In the genomic region with DNA sequence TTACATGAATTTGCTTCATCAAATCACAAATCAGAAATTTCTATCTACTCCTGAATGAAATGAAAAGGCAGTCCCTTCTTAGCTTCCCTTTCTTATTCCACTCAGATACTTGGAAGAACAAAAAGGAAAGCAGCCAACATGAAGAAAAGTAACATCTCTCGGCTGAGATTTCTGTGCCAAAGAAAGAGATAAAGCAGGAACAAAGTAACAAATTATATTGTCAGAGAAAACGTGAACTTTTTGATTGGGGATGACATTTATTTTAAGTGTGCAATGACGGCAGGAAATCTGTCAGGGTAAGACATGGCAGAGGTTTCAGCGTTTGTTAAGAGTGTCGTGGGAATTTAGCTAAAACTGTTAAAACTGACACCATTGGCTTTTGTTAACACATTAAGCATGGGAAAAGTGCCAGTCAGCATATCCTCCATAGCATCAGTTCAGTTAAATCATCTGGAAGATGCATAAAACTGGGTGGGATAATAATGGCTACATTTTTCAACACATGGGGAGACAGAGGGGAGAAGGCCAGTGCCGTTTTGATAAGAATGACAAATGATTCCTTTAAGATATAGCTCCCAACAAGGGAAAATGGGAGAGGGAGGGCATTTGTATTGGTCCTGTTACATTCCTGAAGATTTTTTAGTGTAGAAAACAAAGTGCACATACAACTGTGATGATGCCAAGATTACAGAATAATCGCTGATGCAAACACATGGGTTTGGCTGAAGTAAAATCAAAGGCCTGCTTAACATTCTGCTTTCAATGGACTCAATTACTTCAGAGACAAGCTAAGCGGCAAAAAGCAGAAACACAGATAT, we compare ENCODE assay signal across 22 cellular contexts.
A peak's percentile ranks its signal among the peaks of the same experiment; 100 is the strongest.
DNase-seq lines count a peak whose midpoint lies in the region; ATAC-seq, FAIRE-seq and TF ChIP-seq lines count a peak whose summit lies in the region.
"Had no signal": no experiment of that assay in that cellular context is flagged by ENCODE, and none has a peak within 500 bp of the region (broad histone marks: within the 10 kb centered on the region; RNA-seq: fewer than 3 reads in every experiment).

No MANE protein-coding gene starts in this region.

- no peaks in the 10 kb centered on the region for H3K4me1 Mint-ChIP-seq in CD4-positive, alpha-beta T cell (ENCODE audit: low read depth)
- H3K4me1 Mint-ChIP-seq: CD8-positive, alpha-beta memory T cell had no signal

- no peaks in the 10 kb centered on the region for H3K27me3 Mint-ChIP-seq in CD4-positive, alpha-beta T cell

- in situ Hi-C loops in K562 (cut with MboI) (no loop called here), HepG2 (cut with HindIII; ENCODE audit: extremely low pct_ligation_motif_present, low pct_unique_long_range_greater_than_20kb) (no loop called here)

- TF ChIP-seq POLR2A in K562 (conservative IDR thresholded peaks at IDR 0.05) (no peak), HepG2 (IDR thresholded peaks at IDR 0.05; ENCODE audit: insufficient read depth in 1 of 2, low read depth in 2 of 2, low read length in 2 of 2) (no peak), suprapubic skin (IDR thresholded peaks at IDR 0.05) (no peak)

- POLR2A ChIA-PET in K562 (lab: Yijun Ruan, JAX) (no interaction called here), HepG2 (lab: Yijun Ruan, JAX) (no interaction called here)
- POLR2A ChIA-PET in CD4-positive, alpha-beta T cell (lab: Charles Lee) = no interaction called here

- no peak overlapping the region for H3K4me3 Mint-ChIP-seq in CD4-positive, alpha-beta T cell
- H3K4me3 Mint-ChIP-seq: CD8-positive, alpha-beta memory T cell; H9 had no signal

- no peak overlapping the region for H2AFZ ChIP-seq in K562 (ENCODE audit: low read depth, low read length)
- no peak overlapping the region for H2AFZ ChIP-seq in HepG2 (ENCODE audit: low read length)

- H3K79me2 ChIP-seq in K562 (ENCODE audit: control insufficient read depth, insufficient read depth, low read length) (no peaks in the 10 kb centered on the region), HepG2 (ENCODE audit: insufficient read depth, low read length) (no peaks in the 10 kb centered on the region)

- H3K9me3 ChIP-seq in K562 (replicated peaks; ENCODE audit: control insufficient read depth, insufficient read depth, low read depth, low read length) (no peaks in the 10 kb centered on the region), HepG2 (ENCODE audit: low read length) (no peaks in the 10 kb centered on the region), suprapubic skin (no peaks in the 10 kb centered on the region)
- H3K9me3 ChIP-seq in CD4-positive, alpha-beta T cell (ENCODE audit: control insufficient read depth, low read length) = no peaks in the 10 kb centered on the region

- H3K27me3 ChIP-seq in K562 (ENCODE audit: control insufficient read depth in 2 of 2, insufficient read depth in 2 of 2, low read length in 2 of 2) (no peaks in the 10 kb centered on the region), HepG2 (ENCODE audit: control insufficient read depth in 1 of 2, insufficient read depth in 2 of 2, low read length in 2 of 2) (no peaks in the 10 kb centered on the region; a peak in 1 of 5 replicates), suprapubic skin (no peaks in the 10 kb centered on the region)
- no peaks in the 10 kb centered on the region for H3K27me3 ChIP-seq in CD4-positive, alpha-beta T cell (ENCODE audit: control insufficient read depth, insufficient read depth, low read length)

- H3K4me2 ChIP-seq in K562 (ENCODE audit: insufficient read depth, low read length) (no peak overlapping the region), HepG2 (ENCODE audit: low read depth, low read length) (no peak overlapping the region)
- H3K4me2 ChIP-seq: KMS-11 had no signal

- 4% methylated on average over 8 of the region's 8 CpGs for WGBS in K562 (ENCODE audit: insufficient coverage, low coverage, missing lambda C conversion rate)
- WGBS in HepG2 (ENCODE audit: low lambda C conversion rate) = 18% methylated on average over 8 of the region's 8 CpGs
- WGBS in suprapubic skin = 47% methylated on average over 8 of the region's 8 CpGs

- H3K9ac ChIP-seq in K562 (ENCODE audit: insufficient read depth in 1 of 2, low read depth in 2 of 2, low read length in 2 of 2) = no peak overlapping the region
- H3K9ac ChIP-seq in HepG2 (ENCODE audit: insufficient read depth, low read depth, low read length) = no peak overlapping the region
- H3K9ac ChIP-seq: KMS-11 had no signal

- H3K27ac Mint-ChIP-seq in CD4-positive, alpha-beta T cell = no peak overlapping the region
- H3K27ac Mint-ChIP-seq: CD8-positive, alpha-beta memory T cell; H9 had no signal

- H4K20me1 ChIP-seq in K562 (replicated peaks; ENCODE audit: control insufficient read depth, insufficient read depth, low read length) (no peaks in the 10 kb centered on the region), HepG2 (ENCODE audit: insufficient read depth, low read length) (no peaks in the 10 kb centered on the region)

- no TSS peak for BruUV-seq in K562 (replicated peaks; lab: Mats Ljungman, UMichigan)
- BruUV-seq in HepG2 (replicated peaks; lab: Mats Ljungman, UMichigan) = no TSS peak

- H3K36me3 ChIP-seq in K562 (ENCODE audit: control insufficient read depth, insufficient read depth, low read length) = no peaks in the 10 kb centered on the region
- H3K36me3 ChIP-seq in HepG2 (replicated peaks in 1 of 2; ENCODE audit: control insufficient read depth in 1 of 2, insufficient read depth in 2 of 2, low read length in 2 of 2) = no peaks in the 10 kb centered on the region
- H3K36me3 ChIP-seq in suprapubic skin = no peaks in the 10 kb centered on the region

- H3K4me3 ChIP-seq in K562 = no peak overlapping the region
- H3K4me3 ChIP-seq in HepG2 (replicated peaks in 1 of 3; ENCODE audit: insufficient read depth in 1 of 3, low read depth in 2 of 3, low read length in 3 of 3) = no peak overlapping the region
- H3K4me3 ChIP-seq in suprapubic skin = no peak overlapping the region
- H3K4me3 ChIP-seq: SK-N-MC had no signal

- H3K36me3 Mint-ChIP-seq in CD4-positive, alpha-beta T cell (ENCODE audit: low read depth) = no peaks in the 10 kb centered on the region
- H3K36me3 Mint-ChIP-seq: CD8-positive, alpha-beta memory T cell had no signal

- intact Hi-C loops in K562 (cut with micrococcal nuclease) = no loop called here
- intact Hi-C loops in HepG2 (cut with micrococcal nuclease; ENCODE audit: unreplicated experiment) = no loop called here
- intact Hi-C loops in CD4-positive, alpha-beta T cell (cut with DNase I, micrococcal nuclease) = no loop called here

- TF ChIP-seq EP300 in K562 (IDR thresholded peaks at IDR 0.05; ENCODE audit: low read length) = no peak
- no peak for TF ChIP-seq EP300 in HepG2 (IDR thresholded peaks at IDR 0.05; ENCODE audit: low read depth in 2 of 2, low read length in 2 of 2)
- no peak for TF ChIP-seq EP300 in HepG2 (CRISPR knock-in tag; IDR thresholded peaks at IDR 0.05; ENCODE audit: borderline replicate concordance)
- no peak for TF ChIP-seq EP300 in suprapubic skin (IDR thresholded peaks at IDR 0.05)

- no peak for TF ChIP-seq RAD21 in K562 (CRISPR knock-in tag; conservative IDR thresholded peaks at IDR 0.05 in 1 of 2, IDR thresholded peaks at IDR 0.05 in 1 of 2)
- no peak for TF ChIP-seq RAD21 in HepG2 (CRISPR knock-in tag; IDR thresholded peaks at IDR 0.05)

- ATAC-seq in GM18867 (IDR thresholded peaks at IDR 0.05; ENCODE audit: unreplicated experiment) = peak; percentile 9
- ATAC-seq in K562 = no peak
- no peak for ATAC-seq in HepG2
- no peak for ATAC-seq in GM18909 (IDR thresholded peaks at IDR 0.05; ENCODE audit: poor library complexity, unreplicated experiment)
- no peak for ATAC-seq in HG03432 (IDR thresholded peaks at IDR 0.05; ENCODE audit: unreplicated experiment)
- no peak for ATAC-seq in CD4-positive, alpha-beta T cell (ENCODE audit: poor library complexity)

- H3K4me1 ChIP-seq in K562 (replicated peaks in 1 of 2; ENCODE audit: control insufficient read depth in 2 of 2, insufficient read depth in 2 of 2, low read length in 2 of 2) = no peaks in the 10 kb centered on the region
- H3K4me1 ChIP-seq in HepG2 (ENCODE audit: insufficient read depth, low read length) = no peaks in the 10 kb centered on the region
- no peaks in the 10 kb centered on the region for H3K4me1 ChIP-seq in suprapubic skin

- H3K9me3 Mint-ChIP-seq in CD4-positive, alpha-beta T cell = no peaks in the 10 kb centered on the region
- H3K9me3 Mint-ChIP-seq: H9 had no signal

- H3K9me1 ChIP-seq in K562 (ENCODE audit: control insufficient read depth, insufficient read depth, low read length) = no peaks in the 10 kb centered on the region

- no peak for TF ChIP-seq CTCF in K562 (IDR thresholded peaks at IDR 0.05 in 2 of 3, conservative IDR thresholded peaks at IDR 0.05 in 1 of 3; ENCODE audit: insufficient read depth in 2 of 3, low read depth in 1 of 3, low read length in 3 of 3)
- no peak for TF ChIP-seq CTCF in HepG2 (CRISPR knock-in tag; IDR thresholded peaks at IDR 0.05)
- no peak for TF ChIP-seq CTCF in suprapubic skin (IDR thresholded peaks at IDR 0.05)
- TF ChIP-seq CTCF in CD4-positive, alpha-beta T cell (IDR thresholded peaks at IDR 0.05) = no peak

- DNase-seq in K562 (ENCODE audit: extremely low read depth in 1 of 4, low spot score in 3 of 4) = no peak
- no peak for DNase-seq in HepG2 (ENCODE audit: low spot score)
- no peak for DNase-seq in suprapubic skin (ENCODE audit: low spot score in 2 of 2)
- DNase-seq in CD4-positive, alpha-beta T cell = no peak
- no peak for DNase-seq in NOMO-1 treated with dmso at 0.1 percent for 144 hours (lab: John Stamatoyannopoulos, UW; ENCODE audit: unreplicated experiment)
- DNase-seq: ACHN; C1 segment of cervical spinal cord; Calu3; CD8-positive, alpha-beta memory T cell; GDM1; H9; NCI-H1092 treated with DMSO at 0.1 percent for 48 hours; NCI-H1436 treated with DMSO at 0.1 percent for 48 hours; NCI-H1930; SHP77 treated with DMSO at 0.1 percent for 48 hours had no signal

- no peak overlapping the region for H3K27ac ChIP-seq in K562 (ENCODE audit: extremely low read depth, low read depth, low read length)
- no peak overlapping the region for H3K27ac ChIP-seq in HepG2 (ENCODE audit: extremely low read length, insufficient read depth, low read length)
- H3K27ac ChIP-seq in suprapubic skin = peak overlapping the region; percentile 45
- H3K27ac ChIP-seq in CD4-positive, alpha-beta T cell (ENCODE audit: low read depth, low read length) = no peak overlapping the region
- H3K27ac ChIP-seq: HL-60, KMS-11, RWPE1, SK-N-MC had no signal

- FAIRE-seq in K562 (lab: Jason Lieb, UNC) = no peak
- no peak for FAIRE-seq in HepG2 (lab: Jason Lieb, UNC)

- CTCF ChIA-PET in K562 (lab: Yijun Ruan, JAX; ENCODE audit: low intra/inter-chr PET ratio) = no interaction called here
- CTCF ChIA-PET in HepG2 (lab: Yijun Ruan, JAX; ENCODE audit: low intra/inter-chr PET ratio, low total read pairs) = no interaction called here
- CTCF ChIA-PET in CD4-positive, alpha-beta T cell (lab: Charles Lee) = no interaction called here

TF ChIP-seq in K562, 482 proteins besides CTCF, POLR2A, EP300 and RAD21 (continues in another document):
- no peak for TF ChIP-seq ERF (CRISPR knock-in tag; IDR thresholded peaks at IDR 0.05)
- no peak for TF ChIP-seq ELF4 (CRISPR knock-in tag; IDR thresholded peaks at IDR 0.05)
- no peak for TF ChIP-seq ELF2 (CRISPR knock-in tag; IDR thresholded peaks at IDR 0.05)
- TF ChIP-seq ZNF232 (CRISPR knock-in tag; IDR thresholded peaks at IDR 0.05) = no peak

TF ChIP-seq in HepG2, 621 proteins besides CTCF, POLR2A, EP300 and RAD21 (continues in another document):
- TF ChIP-seq MAFF (IDR thresholded peaks at IDR 0.05; ENCODE audit: low read depth, low read length) (peak; percentile 83), NFE2L1 (CRISPR knock-in tag; IDR thresholded peaks at IDR 0.05; ENCODE audit: borderline replicate concordance) (no peak)
